35 cellular contexts compared by ENCODE assay signal in the genomic region with DNA sequence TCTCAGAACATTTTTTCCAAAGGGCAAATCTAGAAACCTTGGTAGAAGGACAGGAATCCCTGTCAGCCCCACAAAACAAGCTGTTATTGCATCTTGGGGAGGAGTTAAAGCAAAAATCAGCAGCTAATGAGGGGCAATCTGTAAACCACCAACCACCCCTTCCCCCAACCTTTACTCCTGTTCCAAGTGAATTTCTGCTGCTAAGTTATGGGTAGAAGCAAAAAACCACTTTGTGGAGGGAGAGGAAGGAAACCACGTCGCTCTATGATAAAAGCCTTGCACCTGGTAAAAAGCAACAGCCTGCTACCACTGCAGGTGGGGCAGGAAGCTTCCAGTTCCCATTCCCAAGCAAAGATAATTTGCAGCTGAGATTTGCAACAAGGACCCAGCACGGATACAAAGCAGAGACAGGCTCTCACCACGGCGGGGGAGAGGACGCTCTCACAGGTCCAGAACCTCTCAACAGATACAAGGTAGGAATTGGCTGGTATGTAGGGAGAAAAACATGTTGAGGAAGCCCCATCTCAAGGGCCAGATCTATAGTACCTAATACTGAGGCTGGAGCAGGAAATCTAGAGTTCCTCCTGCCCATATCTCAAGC. TPM values are rescaled to one million over a fixed set of nuclear protein-coding genes. Genes with fewer than 3 reads are reported as not detected.
"Had no signal": no experiment of that assay in that cellular context is flagged by ENCODE, and none has a peak within 500 bp of the region (broad histone marks: within the 10 kb centered on the region; RNA-seq: fewer than 3 reads in every experiment).

No MANE protein-coding gene starts in this region.

- H3K9me3 Mint-ChIP-seq: activated naive CD4-positive, alpha-beta T cell treated with anti-CD3 and anti-CD28 coated beads, Interleukin-2, amount 50 U/mL, for 24 hours; activated T-cell treated with anti-CD3 and anti-CD28 coated beads, Interleukin-2, amount 50 U/mL, for 24 hours; activated T-helper 2 cell treated with anti-CD3 and anti-CD28 coated beads, Interferon-gamma antibody, Interleukin-2, Interleukin-4, amounts not matched to agents 10 μg/mL and 5 μg/mL and 100 μg/mL, durations not matched to agents 14 hours and 24 hours and 36 hours; T-helper 1 cell treated with Interleukin-12 subunit alpha and Interleukin-12 subunit beta and Interleukin-4 antibody, amounts not matched to agents 30 μg/mL and 1 μg/mL, for 36 hours; T-helper 2 cell treated with Interferon-gamma antibody and Interleukin-4, amounts not matched to agents 5 μg/mL and 100 μg/mL, for 36 hours had no signal

- DNase-seq: activated CD4-positive, alpha-beta T cell treated with anti-CD3 and anti-CD28 coated beads for 36 hours; activated CD4-positive, alpha-beta T cell treated with anti-CD3 and anti-CD28 coated beads, Interleukin-2, amount 10 ng/mL, durations not matched to agents 7 days and 5 days; activated CD4-positive, alpha-beta T cell treated with anti-CD3 and anti-CD28 coated beads, Interleukin-2, amount 50 U/mL, for 48 hours; activated CD8-positive, alpha-beta T cell treated with anti-CD3 and anti-CD28 coated beads, Interleukin-2, amount 10 ng/mL, durations not matched to agents 7 days and 5 days; activated gamma-delta T cell; activated naive CD4-positive, alpha-beta T cell treated with Interleukin-2 at 50 U/mL for 16 hours; activated naive CD8-positive, alpha-beta T cell treated with anti-CD3 and anti-CD28 coated beads, Interleukin-2, amount 10 ng/mL, durations not matched to agents 7 days and 5 days; activated T-cell treated with anti-CD3 and anti-CD28 coated beads, Interleukin-2, amount 50 U/mL, for 24 hours; amygdala; MM.1S; MV-4-11; NCI-H1092; NCI-H1436 treated with DMSO at 0.1 percent for 48 hours; NCI-H1694 treated with DMSO at 0.1 percent for 48 hours; NCI-H2029; NCI-H2171; NCI-H510A; NCI-H526; NCI-H748 treated with DMSO at 0.1 percent for 48 hours; NK-92 treated with Interleukin-12 subunit alpha and Interleukin-12 subunit beta, amount 100 ng/mL, for 24 hours; PC-3; Peyer's patch; RPMI8226; SHP77 treated with DMSO at 0.1 percent for 48 hours; SK-N-SH had no signal

- H3K27ac Mint-ChIP-seq: activated CD4-positive, alpha-beta T cell treated with anti-CD3 and anti-CD28 coated beads for 36 hours; activated CD4-positive, alpha-beta T cell treated with anti-CD3 and anti-CD28 coated beads, Interleukin-2, amount 10 ng/mL, durations not matched to agents 7 days and 5 days; activated CD8-positive, alpha-beta T cell treated with anti-CD3 and anti-CD28 coated beads, Interleukin-2, amount 10 ng/mL, durations not matched to agents 7 days and 5 days; activated naive CD4-positive, alpha-beta T cell treated with anti-CD3 and anti-CD28 coated beads, Interleukin-2, amount 50 U/mL, for 24 hours; activated naive CD8-positive, alpha-beta T cell treated with anti-CD3 and anti-CD28 coated beads, Interleukin-2, amount 10 ng/mL, durations not matched to agents 7 days and 5 days; activated T-cell treated with anti-CD3 and anti-CD28 coated beads, Interleukin-2, amount 50 U/mL, for 24 hours; activated T-helper 2 cell treated with anti-CD3 and anti-CD28 coated beads, Interferon-gamma antibody, Interleukin-2, Interleukin-4, amounts not matched to agents 10 μg/mL and 5 μg/mL and 100 μg/mL, durations not matched to agents 14 hours and 24 hours and 36 hours; T-helper 1 cell treated with Interleukin-12 subunit alpha and Interleukin-12 subunit beta and Interleukin-4 antibody, amounts not matched to agents 30 μg/mL and 1 μg/mL, for 36 hours; T-helper 2 cell treated with Interferon-gamma antibody and Interleukin-4, amounts not matched to agents 5 μg/mL and 100 μg/mL, for 36 hours had no signal

- H3K36me3 ChIP-seq: ascending aorta, Peyer's patch, SJSA1 had no signal

- H3K4me1 Mint-ChIP-seq: activated CD4-positive, alpha-beta T cell treated with anti-CD3 and anti-CD28 coated beads for 36 hours; activated CD4-positive, alpha-beta T cell treated with anti-CD3 and anti-CD28 coated beads, Interleukin-2, amount 10 ng/mL, durations not matched to agents 7 days and 5 days; activated naive CD4-positive, alpha-beta T cell treated with anti-CD3 and anti-CD28 coated beads, Interleukin-2, amount 50 U/mL, for 24 hours; activated naive CD8-positive, alpha-beta T cell treated with anti-CD3 and anti-CD28 coated beads, Interleukin-2, amount 10 ng/mL, durations not matched to agents 7 days and 5 days had no signal

- H3K36me3 Mint-ChIP-seq: activated naive CD4-positive, alpha-beta T cell treated with anti-CD3 and anti-CD28 coated beads, Interleukin-2, amount 50 U/mL, for 24 hours; activated naive CD8-positive, alpha-beta T cell treated with anti-CD3 and anti-CD28 coated beads, Interleukin-2, amount 10 ng/mL, durations not matched to agents 7 days and 5 days had no signal

- H3K4me2 ChIP-seq: KMS-11, SK-N-SH had no signal

- H3K4me1 ChIP-seq: ascending aorta, Peyer's patch, SJSA1 had no signal

- FAIRE-seq: TTC549 had no signal

- ATAC-seq: activated CD4-positive, alpha-beta T cell treated with anti-CD3 and anti-CD28 coated beads for 36 hours; activated CD4-positive, CD25-positive, alpha-beta regulatory T cell treated with anti-CD3 and anti-CD28 coated beads, Interleukin-2, amount 50 U/mL, for 24 hours; activated CD8-positive, alpha-beta T cell treated with anti-CD3 and anti-CD28 coated beads, Interleukin-2, amount 10 ng/mL, durations not matched to agents 7 days and 5 days; PC-3 had no signal

- H3K27ac ChIP-seq: ascending aorta, KMS-11, Peyer's patch, SJSA1 had no signal

- H3K27me3 Mint-ChIP-seq: activated CD4-positive, alpha-beta T cell treated with anti-CD3 and anti-CD28 coated beads, Interleukin-2, amount 10 ng/mL, durations not matched to agents 7 days and 5 days had no signal

- H3K9ac ChIP-seq: KMS-11, SK-N-SH had no signal

- H3K9me3 ChIP-seq: ascending aorta, Peyer's patch, SJSA1, SK-N-SH had no signal

- H3K27me3 ChIP-seq: ascending aorta, Peyer's patch, SJSA1 had no signal

- H3K4me3 Mint-ChIP-seq: activated CD4-positive, alpha-beta T cell treated with anti-CD3 and anti-CD28 coated beads for 36 hours; activated CD4-positive, alpha-beta T cell treated with anti-CD3 and anti-CD28 coated beads, Interleukin-2, amount 10 ng/mL, durations not matched to agents 7 days and 5 days; activated CD8-positive, alpha-beta T cell treated with anti-CD3 and anti-CD28 coated beads, Interleukin-2, amount 10 ng/mL, durations not matched to agents 7 days and 5 days; activated naive CD4-positive, alpha-beta T cell treated with anti-CD3 and anti-CD28 coated beads, Interleukin-2, amount 50 U/mL, for 24 hours; activated naive CD8-positive, alpha-beta T cell treated with anti-CD3 and anti-CD28 coated beads, Interleukin-2, amount 10 ng/mL, durations not matched to agents 7 days and 5 days; activated T-cell treated with anti-CD3 and anti-CD28 coated beads, Interleukin-2, amount 50 U/mL, for 24 hours; T-helper 1 cell treated with Interleukin-12 subunit alpha and Interleukin-12 subunit beta and Interleukin-4 antibody, amounts not matched to agents 30 μg/mL and 1 μg/mL, for 36 hours; T-helper 2 cell treated with Interferon-gamma antibody and Interleukin-4, amounts not matched to agents 5 μg/mL and 100 μg/mL, for 36 hours had no signal

- H3K4me3 ChIP-seq: ascending aorta, Peyer's patch, SJSA1 had no signal

RNA-seq across cellular contexts. Expression of gene ABCA8, which starts 10.7 kb away (rescaled TPM):
- total RNA-seq: activated CD4-positive, alpha-beta T cell treated with anti-CD3 and anti-CD28 coated beads for 36 hours; activated CD4-positive, alpha-beta T cell treated with anti-CD3 and anti-CD28 coated beads, Interleukin-2, amount 10 ng/mL, durations not matched to agents 7 days and 5 days; activated CD8-positive, alpha-beta T cell treated with anti-CD3 and anti-CD28 coated beads, Interleukin-2, amount 10 ng/mL, durations not matched to agents 7 days and 5 days; activated naive CD8-positive, alpha-beta T cell treated with anti-CD3 and anti-CD28 coated beads, Interleukin-2, amount 10 ng/mL, durations not matched to agents 7 days and 5 days; activated T-helper 2 cell treated with anti-CD3 and anti-CD28 coated beads, Interferon-gamma antibody, Interleukin-2, Interleukin-4, amounts not matched to agents 10 μg/mL and 5 μg/mL and 100 μg/mL, durations not matched to agents 14 hours and 24 hours and 36 hours; LHCN-M2 had no signal
